In genomic region chr2:111030271-111030891, GRCh38 we compare ENCODE assay signal across 12 cellular contexts.
A peak's percentile ranks its signal among the peaks of the same experiment; 100 is the strongest.
DNase-seq lines count a peak whose midpoint lies in the region; ATAC-seq and TF ChIP-seq lines count a peak whose summit lies in the region.
"Had no signal": no experiment of that assay in that cellular context is flagged by ENCODE, and none has a peak within 500 bp of the region (broad histone marks: within the 10 kb centered on the region; RNA-seq: fewer than 3 reads in every experiment).

No MANE protein-coding gene starts in this region.

- POLR2A ChIA-PET in HEK293T (lab: Yijun Ruan, JAX) = interaction anchor here (0.9 kb wide), 1 partner anchor 90 kb away, joined by 5 read pairs; the partner anchor contains the start of gene BCL2L11

- H3K27me3 ChIP-seq in WERI-Rb-1 (ENCODE audit: insufficient read depth, low read depth, severe bottlenecking) (peaks cover 67% of the 10 kb centered on the region), left lung (no peaks in the 10 kb centered on the region)
- H3K27me3 ChIP-seq: pancreas had no signal

- ATAC-seq in GM21381 (IDR thresholded peaks at IDR 0.05; ENCODE audit: unreplicated experiment) (peak; percentile 61), HG03108 (IDR thresholded peaks at IDR 0.05; ENCODE audit: unreplicated experiment) (peak; percentile 80), left lung (no peak)

- intact Hi-C loops in left lung (cut with DNase I) = no loop called here

- H3K9me3 ChIP-seq in WERI-Rb-1 (ENCODE audit: severe bottlenecking) = peaks cover 5% of the 10 kb centered on the region
- H3K9me3 ChIP-seq in left lung = peaks cover 0 to 4% of the 10 kb centered on the region in 2 donors
- H3K9me3 ChIP-seq: pancreas, SK-N-SH had no signal

- peaks cover 7 to 52% of the 10 kb centered on the region in 2 donors for H3K4me1 ChIP-seq in left lung

- peak overlapping the region; percentile 19 for H3K4me3 ChIP-seq in epithelial cell of proximal tubule (ENCODE audit: low read depth, low read length)
- H3K4me3 ChIP-seq in WERI-Rb-1 (ENCODE audit: low read depth, low read length) = no peak overlapping the region
- H3K4me3 ChIP-seq in left lung = no peak overlapping the region
- H3K4me3 ChIP-seq: pancreas had no signal

- H3K27ac ChIP-seq in WERI-Rb-1 = no peak overlapping the region
- no peak overlapping the region for H3K27ac ChIP-seq in left lung
- H3K27ac ChIP-seq: pancreas had no signal

- TF ChIP-seq CTCF in epithelial cell of proximal tubule (conservative IDR thresholded peaks at IDR 0.05; ENCODE audit: low read depth, low read length) = no peak
- no peak for TF ChIP-seq CTCF in WERI-Rb-1 (IDR thresholded peaks at IDR 0.05; ENCODE audit: low read depth, low read length)
- no peak for TF ChIP-seq CTCF in left lung (IDR thresholded peaks at IDR 0.05)

- DNase-seq in ELF-1 (ENCODE audit: low read depth, low spot score) (peak; percentile 23), epithelial cell of proximal tubule (ENCODE audit: low read depth) (no peak), WERI-Rb-1 (no peak), left lung (no peak), HEK293T (ENCODE audit: extremely low spot score) (no peak), amniotic stem cell (lab: John Stamatoyannopoulos, UW) (no peak)
- DNase-seq: activated T-cell treated with anti-CD3 and anti-CD28 coated beads for 4 hours, hypothalamus, pancreas, SK-N-SH had no signal

- CTCF ChIA-PET in HEK293T (lab: Yijun Ruan, JAX) = interaction anchor here (0.7 kb wide), 1 partner anchor 82 kb away, joined by 4 read pairs; no protein-coding TSS in a partner anchor

- no peaks in the 10 kb centered on the region for H3K36me3 ChIP-seq in WERI-Rb-1
- no peaks in the 10 kb centered on the region for H3K36me3 ChIP-seq in left lung
- H3K36me3 ChIP-seq: pancreas had no signal

TF ChIP-seq in HEK293T, 16 proteins besides CTCF, POLR2A, EP300 and RAD21:
- TF ChIP-seq CTBP1 (IDR thresholded peaks at IDR 0.05; ENCODE audit: borderline replicate concordance) (no peak), PKNOX1 (IDR thresholded peaks at IDR 0.05) (no peak), FOXK2 (IDR thresholded peaks at IDR 0.05) (no peak), BHLHE40 (IDR thresholded peaks at IDR 0.05; ENCODE audit: borderline replicate concordance) (no peak), SP1 (IDR thresholded peaks at IDR 0.05) (no peak), FOXM1 (IDR thresholded peaks at IDR 0.05; ENCODE audit: borderline replicate concordance) (no peak), SUZ12 (IDR thresholded peaks at IDR 0.05) (no peak), NFRKB (IDR thresholded peaks at IDR 0.05) (no peak), ZNF384 (IDR thresholded peaks at IDR 0.05) (no peak), ARNT (IDR thresholded peaks at IDR 0.05) (no peak), ELF4 (IDR thresholded peaks at IDR 0.05) (no peak), TARDBP (IDR thresholded peaks at IDR 0.05) (no peak), L3MBTL2 (conservative IDR thresholded peaks at IDR 0.05) (no peak), LEF1 (IDR thresholded peaks at IDR 0.05; ENCODE audit: borderline replicate concordance) (no peak), FOXA1 (IDR thresholded peaks at IDR 0.05) (no peak)
